14 cellular contexts compared by ENCODE assay signal in genomic region chr3:129312021-129312639, GRCh38. TPM values are rescaled to one million over a fixed set of nuclear protein-coding genes. Genes with fewer than 3 reads are reported as not detected.
A peak's percentile ranks its signal among the peaks of the same experiment; 100 is the strongest.
DNase-seq lines count a peak whose midpoint lies in the region; ATAC-seq, FAIRE-seq and TF ChIP-seq lines count a peak whose summit lies in the region.
"Had no signal": no experiment of that assay in that cellular context is flagged by ENCODE, and none has a peak within 500 bp of the region (broad histone marks: within the 10 kb centered on the region; RNA-seq: fewer than 3 reads in every experiment).

No MANE protein-coding gene starts in this region.

- FAIRE-seq in H54 (lab: Jason Lieb, UNC) (no peak), frontal cortex (lab: Jason Lieb, UNC) (no peak)
- FAIRE-seq: endometrium, RCC 7860 had no signal

- H3K27me3 Mint-ChIP-seq in MCF 10A (ENCODE audit: insufficient read depth, unreplicated experiment): no peaks in the 10 kb centered on the region
- H3K27me3 Mint-ChIP-seq in activated CD8-positive, alpha-beta memory T cell treated with anti-CD3 and anti-CD28 coated beads, Interleukin-2, amount 10 ng/mL, durations not matched to agents 7 days and 5 days: no peaks in the 10 kb centered on the region

- DNase-seq in breast epithelium (ENCODE audit: low spot score in 2 of 2) (no peak), MCF 10A (ENCODE audit: unreplicated experiment) (no peak), left kidney (ENCODE audit: low read depth, low spot score) (peak; percentile 12), H54 (ENCODE audit: insufficient read length, low spot score) (no peak), activated gamma-delta T cell (lab: John Stamatoyannopoulos, UW) (no peak), HUDEP-2 (lab: John Stamatoyannopoulos, UW; ENCODE audit: unreplicated experiment in 76 of 76) (no peak), frontal cortex (ENCODE audit: low spot score in 2 of 2) (no peak)
- peak; percentile 70 for DNase-seq in activated CD8-positive, alpha-beta memory T cell treated with anti-CD3 and anti-CD28 coated beads, Interleukin-2, amount 10 ng/mL, durations not matched to agents 7 days and 5 days
- DNase-seq: stimulated activated CD4-positive, alpha-beta T cell treated with anti-CD3 and anti-CD28 coated beads, Interleukin-15, amount 100 ng/mL, for 24 hours had no signal

- H3K4me3 ChIP-seq in breast epithelium: no peak overlapping the region
- H3K4me3 ChIP-seq: ascending aorta, hepatocyte had no signal

- H3K27me3 ChIP-seq in breast epithelium: no peaks in the 10 kb centered on the region
- H3K27me3 ChIP-seq: ascending aorta, hepatocyte had no signal

- TF ChIP-seq CTCF in breast epithelium (IDR thresholded peaks at IDR 0.05) (no peak), MCF 10A (IDR thresholded peaks at IDR 0.05; ENCODE audit: unreplicated experiment) (no peak)

- intact Hi-C loops in breast epithelium (cut with DNase I; ENCODE audit: low total_unique reads): no loop called here
- intact Hi-C loops in MCF 10A (cut with micrococcal nuclease): no loop called here

- H3K36me3 Mint-ChIP-seq in MCF 10A (ENCODE audit: insufficient read depth, unreplicated experiment): peaks cover 14% of the 10 kb centered on the region
- no peaks in the 10 kb centered on the region for H3K36me3 Mint-ChIP-seq in activated CD8-positive, alpha-beta memory T cell treated with anti-CD3 and anti-CD28 coated beads, Interleukin-2, amount 10 ng/mL, durations not matched to agents 7 days and 5 days

- peak overlapping the region; percentile 93 to 97 for H3K27ac ChIP-seq in breast epithelium
- H3K27ac ChIP-seq: HL-60 had no signal

- POLR2A ChIA-PET in MCF 10A (lab: Yijun Ruan, JAX): interaction anchor here (0.6 to 5.2 kb wide), 5 partner anchors 33 to 128 kb away, joined by 3 to 54 read pairs (median 9); partner anchors contain the start of genes COPG1, HMCES, IFT122 and MBD4

- peaks cover 16% of the 10 kb centered on the region for H3K4me1 Mint-ChIP-seq in MCF 10A (ENCODE audit: insufficient read depth, unreplicated experiment)
- peaks cover 36% of the 10 kb centered on the region for H3K4me1 Mint-ChIP-seq in activated CD8-positive, alpha-beta memory T cell treated with anti-CD3 and anti-CD28 coated beads, Interleukin-2, amount 10 ng/mL, durations not matched to agents 7 days and 5 days

- BruUV-seq in MCF 10A (replicated peaks; lab: Mats Ljungman, UMichigan): no TSS peak

- H3K9me3 ChIP-seq in breast epithelium: no peaks in the 10 kb centered on the region
- H3K9me3 ChIP-seq: ascending aorta had no signal

- no peaks in the 10 kb centered on the region for H3K36me3 ChIP-seq in breast epithelium
- H3K36me3 ChIP-seq: ascending aorta had no signal

- no peak overlapping the region for H3K4me3 Mint-ChIP-seq in MCF 10A (ENCODE audit: unreplicated experiment)
- no peak overlapping the region for H3K4me3 Mint-ChIP-seq in activated CD8-positive, alpha-beta memory T cell treated with anti-CD3 and anti-CD28 coated beads, Interleukin-2, amount 10 ng/mL, durations not matched to agents 7 days and 5 days

- TF ChIP-seq POLR2A in breast epithelium (IDR thresholded peaks at IDR 0.05) (peak; percentile 27), H54 (IDR thresholded peaks at IDR 0.05; ENCODE audit: low read depth, low read length) (no peak)

- peak; percentile 6 for ATAC-seq in activated CD8-positive, alpha-beta memory T cell treated with anti-CD3 and anti-CD28 coated beads, Interleukin-2, amount 10 ng/mL, durations not matched to agents 7 days and 5 days

- CTCF ChIA-PET in MCF 10A (lab: Yijun Ruan, JAX): interaction anchor here (0.6 kb wide), 1 partner anchor 635 kb away, joined by 3 read pairs; no protein-coding TSS in a partner anchor
- CTCF ChIA-PET in activated CD8-positive, alpha-beta memory T cell treated with anti-CD3 and anti-CD28 coated beads, Interleukin-2, amount 10 ng/mL, durations not matched to agents 7 days and 5 days (lab: Charles Lee): interaction anchor here (0.7 to 2.3 kb wide), 3 partner anchors 29 to 342 kb away, joined by 3 to 8 read pairs (median 5); no protein-coding TSS in a partner anchor

- no peak overlapping the region for H3K27ac Mint-ChIP-seq in MCF 10A (ENCODE audit: low read depth, unreplicated experiment)
- peak overlapping the region; percentile 16 for H3K27ac Mint-ChIP-seq in activated CD8-positive, alpha-beta memory T cell treated with anti-CD3 and anti-CD28 coated beads, Interleukin-2, amount 10 ng/mL, durations not matched to agents 7 days and 5 days

- H3K4me1 ChIP-seq in breast epithelium: peaks cover 8 to 14% of the 10 kb centered on the region in 2 donors

- no peaks in the 10 kb centered on the region for H3K9me3 Mint-ChIP-seq in MCF 10A (ENCODE audit: unreplicated experiment)
- no peaks in the 10 kb centered on the region for H3K9me3 Mint-ChIP-seq in activated CD8-positive, alpha-beta memory T cell treated with anti-CD3 and anti-CD28 coated beads, Interleukin-2, amount 10 ng/mL, durations not matched to agents 7 days and 5 days (ENCODE audit: low read depth)

RNA-seq across cellular contexts. Expression of gene HMCES, which starts 33.5 kb away (rescaled TPM):
- total RNA-seq in breast epithelium (10 to 100 TPM; 32.3 to 40.5 (median 32.8) TPM), MCF 10A (2022) (29.4 and 42.8 TPM in 2 replicates), frontal cortex (21.6 TPM)
- 10 to 100 TPM; 43.4 to 52.1 TPM for total RNA-seq in activated CD8-positive, alpha-beta memory T cell treated with anti-CD3 and anti-CD28 coated beads, Interleukin-2, amount 10 ng/mL, durations not matched to agents 7 days and 5 days

Comparison
In these comparisons a context has a peak if more than half of its experiments do, and no peak if none do; other contexts are left out.
1. DNase-seq: peak in activated CD8-positive, alpha-beta memory T cell treated with anti-CD3 and anti-CD28 coated beads, Interleukin-2, amount 10 ng/mL, durations not matched to agents 7 days and 5 days (single experiment) and left kidney (single experiment); none in breast epithelium (0 of 2), MCF 10A (single experiment), H54 (single experiment), activated gamma-delta T cell (single experiment), HUDEP-2 (0 of 76) and frontal cortex (0 of 2).